Comparison of ENCODE assay signal across 25 cellular contexts in the genomic region with DNA sequence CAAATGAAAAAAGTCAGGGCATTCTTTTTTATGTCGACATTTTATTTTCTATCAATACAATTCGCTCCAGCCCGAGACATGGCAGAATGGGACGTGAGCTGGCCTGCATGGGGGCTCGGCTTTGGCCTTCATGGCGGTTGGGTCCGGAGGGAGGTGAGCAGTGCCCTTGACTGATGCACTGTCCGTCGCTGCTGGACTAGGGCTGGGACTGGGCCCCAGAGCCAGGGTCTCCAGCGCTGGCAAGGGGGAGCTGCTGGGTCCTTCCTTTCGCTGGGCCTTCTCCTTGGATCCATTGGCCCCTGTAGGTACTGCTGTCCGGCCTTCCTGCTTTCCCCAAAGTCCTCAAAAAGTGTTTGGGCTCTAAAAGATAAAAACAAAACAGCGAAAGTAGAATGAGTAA.
"Had no signal": no experiment of that assay in that cellular context is flagged by ENCODE, and none has a peak within 500 bp of the region (broad histone marks: within the 10 kb centered on the region; RNA-seq: fewer than 3 reads in every experiment).

No MANE protein-coding gene starts in this region.

- H3K4me1 ChIP-seq: left lung, left ventricle myocardium inferior, lower lobe of right lung had no signal

- H2AFZ ChIP-seq: hepatocyte had no signal

- H3K36me3 ChIP-seq: left lung, left ventricle myocardium inferior, lower lobe of right lung had no signal

- DNase-seq: hippocampal formation, hypothalamus, immature natural killer cell, islet precursor cell, kidney, kidney glomerular epithelial cell, left cardiac atrium, left colon, left lung, left ventricle myocardium inferior, left ventricle myocardium superior, lower lobe of right lung, mammary epithelial cell, mesenchymal stem cell, mesendoderm, midbrain, mucosa of descending colon, naive B cell had no signal

- H3K36me3 Mint-ChIP-seq: memory B cell, mesothelial cell of epicardium, naive B cell had no signal

- H3K27ac Mint-ChIP-seq: immature natural killer cell, memory B cell, mesothelial cell of epicardium, naive B cell had no signal

- H3K27me3 ChIP-seq: hepatocyte, left lung had no signal

- H3K4me3 ChIP-seq: hepatocyte, left lung, left ventricle myocardium inferior, lower lobe of right lung, lung, mucosa of descending colon had no signal

- FAIRE-seq: islet of Langerhans, keratinocyte, kidney had no signal

- ATAC-seq: left cardiac atrium, left colon, left lobe of liver, left lung, left ventricle myocardium superior, lower lobe of right lung, mucosa of descending colon had no signal

- H3K4me3 Mint-ChIP-seq: immature natural killer cell, memory B cell, mesothelial cell of epicardium, naive B cell had no signal

- H3K27ac ChIP-seq: hepatocyte, left lung, left ventricle myocardium inferior, lower lobe of right lung had no signal

- H3K9me3 ChIP-seq: left lung, left ventricle myocardium inferior, lower lobe of right lung, mucosa of descending colon had no signal

- H3K4me2 ChIP-seq: hepatocyte had no signal
